23 cellular contexts compared by ENCODE assay signal in genomic region chr14:50545618-50546017, GRCh38. TPM values are rescaled to one million over a fixed set of nuclear protein-coding genes. Genes with fewer than 3 reads are reported as not detected.
A peak's percentile ranks its signal among the peaks of the same experiment; 100 is the strongest.
DNase-seq lines count a peak whose midpoint lies in the region; FAIRE-seq and TF ChIP-seq lines count a peak whose summit lies in the region.
"Had no signal": no experiment of that assay in that cellular context is flagged by ENCODE, and none has a peak within 500 bp of the region (broad histone marks: within the 10 kb centered on the region; RNA-seq: fewer than 3 reads in every experiment).

No MANE protein-coding gene starts in this region.

- H2AFZ ChIP-seq in endothelial cell of umbilical vein (ENCODE audit: low read depth, low read length) = no peak overlapping the region

- H3K4me3 ChIP-seq in endothelial cell of umbilical vein (replicated peaks in 1 of 3; ENCODE audit: insufficient read depth in 1 of 3, low read depth in 1 of 3, low read length in 3 of 3) (no peak overlapping the region), kidney (ENCODE audit: low read length in 2 of 2) (no peak overlapping the region)
- H3K4me3 ChIP-seq: mucosa of descending colon, Peyer's patch, tibial nerve had no signal

- H4K20me1 ChIP-seq in endothelial cell of umbilical vein (replicated peaks; ENCODE audit: control insufficient read depth, extremely low read depth, insufficient read depth, low read length) = no peaks in the 10 kb centered on the region

- no peaks in the 10 kb centered on the region for H3K9me3 Mint-ChIP-seq in endothelial cell (ENCODE audit: unreplicated experiment)
- H3K9me3 Mint-ChIP-seq: activated B cell treated with CpG ODN at 0.5 μM for 24 hours; activated CD4-positive, alpha-beta memory T cell treated with anti-CD3 and anti-CD28 coated beads, Interleukin-2, amount 10 ng/mL, durations not matched to agents 7 days and 5 days; endodermal cell had no signal

- H3K9ac ChIP-seq in endothelial cell of umbilical vein (replicated peaks; ENCODE audit: extremely low read depth, insufficient read depth, low read length) = no peak overlapping the region
- H3K9ac ChIP-seq in kidney (ENCODE audit: low read length in 2 of 2) = no peak overlapping the region

- peaks cover 3% of the 10 kb centered on the region for H3K4me1 Mint-ChIP-seq in endothelial cell (ENCODE audit: unreplicated experiment)
- H3K4me1 Mint-ChIP-seq: endodermal cell had no signal

- no peaks in the 10 kb centered on the region for H3K36me3 Mint-ChIP-seq in endothelial cell (ENCODE audit: low read depth, unreplicated experiment)

- H3K4me1 ChIP-seq in endothelial cell of umbilical vein (ENCODE audit: control insufficient read depth, extremely low read depth, insufficient read depth, low read length) = no peaks in the 10 kb centered on the region
- H3K4me1 ChIP-seq in kidney (ENCODE audit: control insufficient read depth in 1 of 2, insufficient read depth in 1 of 2, low read depth in 1 of 2, low read length in 2 of 2) = no peaks in the 10 kb centered on the region
- H3K4me1 ChIP-seq: Peyer's patch had no signal

- no peaks in the 10 kb centered on the region for H3K36me3 ChIP-seq in endothelial cell of umbilical vein (ENCODE audit: control insufficient read depth in 2 of 2, extremely low read depth in 1 of 2, insufficient read depth in 2 of 2, low read length in 2 of 2)
- no peaks in the 10 kb centered on the region for H3K36me3 ChIP-seq in kidney (ENCODE audit: control insufficient read depth in 1 of 2, insufficient read depth in 2 of 2, low read length in 2 of 2)
- H3K36me3 ChIP-seq: Peyer's patch had no signal

- BruUV-seq in endothelial cell of umbilical vein (replicated peaks; lab: Mats Ljungman, UMichigan) = no TSS peak

- CTCF ChIA-PET in endothelial cell of umbilical vein (lab: Charles Lee) = interaction anchor here (0.7 to 2.2 kb wide), 5 partner anchors 14 to 315 kb away, joined by 4 to 10 read pairs (median 4); partner anchors contain the start of gene ATL1

- no peak for FAIRE-seq in endothelial cell of umbilical vein (lab: Jason Lieb, UNC)
- no peak for FAIRE-seq in urothelium cell line (lab: Jason Lieb, UNC)
- FAIRE-seq in D721Med (lab: Jason Lieb, UNC) = no peak
- no peak for FAIRE-seq in kidney (lab: Jason Lieb, UNC)
- FAIRE-seq: small intestine had no signal

- TF ChIP-seq POLR2A in endothelial cell of umbilical vein (IDR thresholded peaks at IDR 0.05; ENCODE audit: low read depth, low read length) = no peak

- dilution Hi-C loops in endothelial cell of umbilical vein (cut with MboI; ENCODE audit: extremely low pct_ligation_motif_present, low sequenced_read_pairs) = no loop called here

- H3K27ac ChIP-seq in endothelial cell of umbilical vein (ENCODE audit: insufficient read depth, low read depth, low read length) (no peak overlapping the region), kidney (ENCODE audit: low read depth in 2 of 2, low read length in 2 of 2) (no peak overlapping the region)
- H3K27ac ChIP-seq: Peyer's patch, tibial nerve had no signal

- no peak overlapping the region for H3K4me2 ChIP-seq in endothelial cell of umbilical vein (ENCODE audit: insufficient read depth, low read length)

- H3K9me3 ChIP-seq in endothelial cell of umbilical vein (replicated peaks; ENCODE audit: control insufficient read depth, insufficient read depth, low read length) (no peaks in the 10 kb centered on the region), kidney (ENCODE audit: control insufficient read depth in 1 of 2, low read length in 2 of 2) (no peaks in the 10 kb centered on the region)
- H3K9me3 ChIP-seq: mucosa of descending colon, Peyer's patch, tibial nerve had no signal

- POLR2A ChIA-PET in endothelial cell of umbilical vein (lab: Charles Lee) = no interaction called here

- intact Hi-C loops in endothelial cell of umbilical vein (cut with micrococcal nuclease) = no loop called here
- intact Hi-C loops in kidney (cut with DNase I) = no loop called here

- H3K27ac Mint-ChIP-seq in endothelial cell (ENCODE audit: unreplicated experiment) = no peak overlapping the region
- H3K27ac Mint-ChIP-seq: activated B cell treated with CpG ODN at 0.5 μM for 24 hours; activated CD4-positive, alpha-beta memory T cell treated with anti-CD3 and anti-CD28 coated beads, Interleukin-2, amount 10 ng/mL, durations not matched to agents 7 days and 5 days; endodermal cell had no signal

- no peaks in the 10 kb centered on the region for H3K9me1 ChIP-seq in endothelial cell of umbilical vein (replicated peaks; ENCODE audit: control insufficient read depth, extremely low read depth, insufficient read depth, low read length)

- H3K79me2 ChIP-seq in endothelial cell of umbilical vein (ENCODE audit: control insufficient read depth, insufficient read depth, low read length) = no peaks in the 10 kb centered on the region

- peak; percentile 11 for DNase-seq in LoVo (ENCODE audit: low spot score)
- DNase-seq in SHP77 treated with DMSO at 0.1 percent for 48 hours (lab: John Stamatoyannopoulos, UW) = peak; percentile 18
- no peak for DNase-seq in endothelial cell of umbilical vein (ENCODE audit: low read depth, low spot score)
- peak; percentile 49 for DNase-seq in urothelium cell line (ENCODE audit: low spot score)
- DNase-seq in D721Med (ENCODE audit: insufficient read length, low spot score) = no peak
- DNase-seq in kidney = no peak
- no peak for DNase-seq in endothelial cell (ENCODE audit: low spot score)
- DNase-seq: activated B cell treated with CpG ODN at 0.5 μM for 24 hours; activated CD4-positive, alpha-beta memory T cell treated with anti-CD3 and anti-CD28 coated beads, Interleukin-2, amount 10 ng/mL, durations not matched to agents 7 days and 5 days; activated T-cell treated with anti-CD3 and anti-CD28 coated beads for 4 hours; AML-193; amniotic stem cell; endodermal cell; HCEC 1CT; head of caudate nucleus; left ventricle myocardium superior; mucosa of descending colon; NCI-H1417; Peyer's patch; small intestine; stimulated activated CD4-positive, alpha-beta T cell treated with anti-CD3 and anti-CD28 coated beads, Interleukin-2, amount 100 ng/mL, for 48 hours; stimulated activated naive CD8-positive, alpha-beta T cell treated with anti-CD3 and anti-CD28 coated beads, Interleukin-15, Interleukin-2, amounts not matched to agents 100 U/mL and 50 U/mL, for 24 hours had no signal

- TF ChIP-seq CTCF in endothelial cell of umbilical vein (IDR thresholded peaks at IDR 0.05; ENCODE audit: extremely low read depth in 1 of 2, insufficient read depth in 1 of 2, low read depth in 1 of 2, low read length in 2 of 2) (no peak), D721Med (IDR thresholded peaks at IDR 0.05; ENCODE audit: insufficient read depth, missing control alignments) (no peak), kidney (IDR thresholded peaks at IDR 0.05; ENCODE audit: borderline replicate concordance, extremely low read depth, insufficient read depth) (no peak), endothelial cell (IDR thresholded peaks at IDR 0.05; ENCODE audit: unreplicated experiment) (no peak)

- peaks cover 0 to 9% of the 10 kb centered on the region in 2 experiments for H3K27me3 ChIP-seq in endothelial cell of umbilical vein (ENCODE audit: control insufficient read depth in 2 of 2, insufficient read depth in 2 of 2, low read length in 2 of 2)
- H3K27me3 ChIP-seq: Peyer's patch, tibial nerve had no signal

- no peak overlapping the region for H3K4me3 Mint-ChIP-seq in endothelial cell (ENCODE audit: unreplicated experiment)
- H3K4me3 Mint-ChIP-seq: activated B cell treated with CpG ODN at 0.5 μM for 24 hours; activated CD4-positive, alpha-beta memory T cell treated with anti-CD3 and anti-CD28 coated beads, Interleukin-2, amount 10 ng/mL, durations not matched to agents 7 days and 5 days; endodermal cell had no signal

- H3K27me3 Mint-ChIP-seq in endothelial cell (ENCODE audit: unreplicated experiment) = peaks cover 2% of the 10 kb centered on the region

TF ChIP-seq in endothelial cell of umbilical vein, 7 proteins besides CTCF, POLR2A, EP300 and RAD21:
- no peak for TF ChIP-seq MYC (IDR thresholded peaks at IDR 0.05; ENCODE audit: low read depth, low read length)
- TF ChIP-seq JUN (IDR thresholded peaks at IDR 0.05; ENCODE audit: borderline replicate concordance, insufficient read depth, insufficient read length, low read depth) = peak; percentile 30
TF ChIP-seq in endothelial cell of umbilical vein: peak in this region for 1.

RNA-seq across cellular contexts. Expression of gene MAP4K5, which starts 13.2 kb away (rescaled TPM):
- 60.1 and 73.7 TPM in 2 replicates for total RNA-seq in endothelial cell of umbilical vein
- 13.8 and 17.4 TPM in 2 replicates for polyA plus RNA-seq in endothelial cell of umbilical vein
- 11.8 and 13.9 TPM in 2 replicates for polyA plus RNA-seq in endothelial cell of umbilical vein (2011; cell fraction: cytosol; rRNA removed)
- 42.1 and 50.3 TPM in 2 replicates for polyA plus RNA-seq in endothelial cell of umbilical vein (2011; cell fraction: nucleus; rRNA removed)
- 34.0 and 38.5 TPM in 2 replicates for polyA plus RNA-seq in endothelial cell of umbilical vein (2012)
- 15.6 and 18.1 TPM in 2 replicates for polyA minus RNA-seq in endothelial cell of umbilical vein
- polyA minus RNA-seq in endothelial cell of umbilical vein (2011; cell fraction: cytosol; rRNA and poly(A)+ RNA removed) = 11.3 TPM
- 92.9 and 102 TPM in 2 replicates for polyA minus RNA-seq in endothelial cell of umbilical vein (2011; cell fraction: nucleus; rRNA and poly(A)+ RNA removed)
- total RNA-seq in kidney = 47.8 TPM
- polyA plus RNA-seq in kidney (ENCODE audit: insufficient read depth, low read depth, low replicate concordance) = 9.4 TPM
- total RNA-seq in endothelial cell (ENCODE audit: unreplicated experiment) = 99.3 TPM

RNA-seq across cellular contexts. Expression of gene ATL1, which starts 14.3 kb away (rescaled TPM):
- total RNA-seq in endothelial cell of umbilical vein = 2.8 and 5.1 TPM in 2 replicates
- 1.1 and 1.4 TPM in 2 replicates for polyA plus RNA-seq in endothelial cell of umbilical vein
- polyA plus RNA-seq in endothelial cell of umbilical vein (2011; cell fraction: cytosol; rRNA removed) = 1.5 TPM in 2 replicates
- 0.91 and 1.0 TPM in 2 replicates for polyA plus RNA-seq in endothelial cell of umbilical vein (2011; cell fraction: nucleus; rRNA removed)
- 2.3 TPM in 2 replicates for polyA plus RNA-seq in endothelial cell of umbilical vein (2012)
- polyA minus RNA-seq in endothelial cell of umbilical vein = 6.8 and 8.7 TPM in 2 replicates
- polyA minus RNA-seq in endothelial cell of umbilical vein (2011; cell fraction: cytosol; rRNA and poly(A)+ RNA removed) = not detected
- 1.3 and 1.7 TPM in 2 replicates for polyA minus RNA-seq in endothelial cell of umbilical vein (2011; cell fraction: nucleus; rRNA and poly(A)+ RNA removed)
- total RNA-seq in kidney = 5.9 TPM
- polyA plus RNA-seq in kidney (ENCODE audit: insufficient read depth, low read depth, low replicate concordance) = 4.0 TPM
- total RNA-seq in endothelial cell (ENCODE audit: unreplicated experiment) = 4.7 TPM

Comparison
In these comparisons a context has a peak if more than half of its experiments do, and no peak if none do; other contexts are left out.
1. DNase-seq: peak in LoVo (single experiment), SHP77 treated with DMSO at 0.1 percent for 48 hours (single experiment) and urothelium cell line (single experiment); none in endothelial cell of umbilical vein (single experiment), D721Med (single experiment), kidney (single experiment) and endothelial cell (single experiment).